ENCODE assay signal across 23 cellular contexts in genomic region chr2:195404650-195405049, GRCh38.
DNase-seq lines count a peak whose midpoint lies in the region; ATAC-seq and TF ChIP-seq lines count a peak whose summit lies in the region.
"Had no signal": no experiment of that assay in that cellular context is flagged by ENCODE, and none has a peak within 500 bp of the region (broad histone marks: within the 10 kb centered on the region; RNA-seq: fewer than 3 reads in every experiment).

No MANE protein-coding gene starts in this region.

- H3K9me3 Mint-ChIP-seq in activated CD4-positive, alpha-beta T cell treated with anti-CD3 and anti-CD28 coated beads for 36 hours (ENCODE audit: low read depth) = no peaks in the 10 kb centered on the region
- H3K9me3 Mint-ChIP-seq in CD4-positive, CD25-positive, alpha-beta regulatory T cell = no peaks in the 10 kb centered on the region
- H3K9me3 Mint-ChIP-seq: CD8-positive, alpha-beta memory T cell; memory B cell had no signal

- H3K27me3 Mint-ChIP-seq in activated CD4-positive, alpha-beta T cell treated with anti-CD3 and anti-CD28 coated beads for 36 hours = no peaks in the 10 kb centered on the region
- no peaks in the 10 kb centered on the region for H3K27me3 Mint-ChIP-seq in CD4-positive, CD25-positive, alpha-beta regulatory T cell
- H3K27me3 Mint-ChIP-seq: CD8-positive, alpha-beta memory T cell; memory B cell had no signal

- DNase-seq in activated CD4-positive, alpha-beta T cell treated with anti-CD3 and anti-CD28 coated beads for 36 hours = peak; percentile 22
- no peak for DNase-seq in activated CD4-positive, alpha-beta T cell treated with anti-CD3 and anti-CD28 coated beads, Interleukin-2, amount 50 U/mL, for 4 hours
- peak in 2 of 3 donors; percentile 12 to 35 for DNase-seq in CD4-positive, CD25-positive, alpha-beta regulatory T cell
- DNase-seq in fibroblast of pulmonary artery (ENCODE audit: low read depth) = peak; percentile 31
- DNase-seq in NCI-H526 (lab: John Stamatoyannopoulos, UW) = no peak
- no peak for DNase-seq in amygdala (lab: John Stamatoyannopoulos, UW)
- no peak for DNase-seq in T-helper 9 cell
- DNase-seq: activated CD4-positive, alpha-beta T cell treated with anti-CD3 and anti-CD28 coated beads for 48 hours; activated CD8-positive, alpha-beta memory T cell treated with anti-CD3 and anti-CD28 coated beads, Interleukin-2, amount 50 U/mL, for 4 hours; activated effector memory CD4-positive, alpha-beta T cell treated with Interleukin-2 at 50 U/mL for 16 hours; adrenal gland; HCEC 1CT; Kasumi-1; NCI-H1417; NCI-H69; OCI-M1; Right ventricle myocardium superior; stimulated activated CD4-positive, alpha-beta T cell treated with anti-CD3 and anti-CD28 coated beads, Interleukin-12 subunit alpha, Interleukin-12 subunit beta, amount 100 ng/mL, for 4 hours; stimulated activated CD8-positive, alpha-beta memory T cell treated with anti-CD3 and anti-CD28 coated beads, Interleukin-4, amount 100 ng/mL, for 48 hours had no signal

- ATAC-seq in activated CD4-positive, alpha-beta T cell treated with anti-CD3 and anti-CD28 coated beads for 36 hours = no peak
- ATAC-seq in CD4-positive, CD25-positive, alpha-beta regulatory T cell (ENCODE audit: low read depth in 2 of 2) = no peak

- H3K36me3 ChIP-seq in CD4-positive, CD25-positive, alpha-beta regulatory T cell (ENCODE audit: control insufficient read depth, insufficient read depth, low read length) = no peaks in the 10 kb centered on the region
- no peaks in the 10 kb centered on the region for H3K36me3 ChIP-seq in Loucy (ENCODE audit: insufficient read depth, low read length)
- H3K36me3 ChIP-seq: adrenal gland, vagina had no signal

- no peaks in the 10 kb centered on the region for H3K4me1 ChIP-seq in CD4-positive, CD25-positive, alpha-beta regulatory T cell (ENCODE audit: control insufficient read depth, insufficient read depth, low read length, poor library complexity, severe bottlenecking)
- peaks cover 28% of the 10 kb centered on the region for H3K4me1 ChIP-seq in Loucy (ENCODE audit: insufficient read depth, low read length, poor library complexity, severe bottlenecking)
- H3K4me1 ChIP-seq: adrenal gland, vagina had no signal

- H3K9me3 ChIP-seq in CD4-positive, CD25-positive, alpha-beta regulatory T cell (ENCODE audit: control insufficient read depth in 2 of 2, low read length in 2 of 2) = no peaks in the 10 kb centered on the region
- peaks cover 11% of the 10 kb centered on the region; the same call in 1 of the 2 replicates for H3K9me3 ChIP-seq in Loucy (ENCODE audit: insufficient read depth, low read depth, low read length)
- H3K9me3 ChIP-seq: adrenal gland, vagina had no signal

- no peaks in the 10 kb centered on the region for H3K79me2 ChIP-seq in Loucy (ENCODE audit: insufficient read depth, low read length)

- H3F3A ChIP-seq in Loucy (ENCODE audit: low read depth) = no peaks in the 10 kb centered on the region

- no peaks in the 10 kb centered on the region for H4K20me1 ChIP-seq in Loucy (ENCODE audit: insufficient read depth, low read length, poor library complexity, severe bottlenecking)

- intact Hi-C loops in activated CD4-positive, alpha-beta T cell treated with anti-CD3 and anti-CD28 coated beads for 36 hours (cut with DNase I, micrococcal nuclease) = loop anchor here (2.0 to 5.0 kb wide), 3 partner anchors 253 to 662 kb away; partner anchors contain the start of gene SLC39A10 (in 1 of the 2)

- H3K4me3 Mint-ChIP-seq in activated CD4-positive, alpha-beta T cell treated with anti-CD3 and anti-CD28 coated beads for 36 hours = no peak overlapping the region
- no peak overlapping the region for H3K4me3 Mint-ChIP-seq in CD4-positive, CD25-positive, alpha-beta regulatory T cell
- H3K4me3 Mint-ChIP-seq: CD8-positive, alpha-beta memory T cell; memory B cell had no signal

- no peak overlapping the region for H2AFZ ChIP-seq in Loucy (ENCODE audit: low read length)

- H3K9me2 ChIP-seq in Loucy (replicated peaks; ENCODE audit: low read depth, low read length) = no peaks in the 10 kb centered on the region

- no peak overlapping the region for H3K4me2 ChIP-seq in Loucy (ENCODE audit: low read depth, low read length, poor library complexity, severe bottlenecking)

- peaks cover 4% of the 10 kb centered on the region for H3K4me1 Mint-ChIP-seq in activated CD4-positive, alpha-beta T cell treated with anti-CD3 and anti-CD28 coated beads for 36 hours
- peaks cover 3 to 12% (median 5%) of the 10 kb centered on the region in 4 donors for H3K4me1 Mint-ChIP-seq in CD4-positive, CD25-positive, alpha-beta regulatory T cell
- H3K4me1 Mint-ChIP-seq: CD8-positive, alpha-beta memory T cell; memory B cell had no signal

- no peak overlapping the region for H3K27ac Mint-ChIP-seq in activated CD4-positive, alpha-beta T cell treated with anti-CD3 and anti-CD28 coated beads for 36 hours
- H3K27ac Mint-ChIP-seq in CD4-positive, CD25-positive, alpha-beta regulatory T cell = no peak overlapping the region
- H3K27ac Mint-ChIP-seq: memory B cell had no signal

- no peak overlapping the region for H3K27ac ChIP-seq in CD4-positive, CD25-positive, alpha-beta regulatory T cell (ENCODE audit: insufficient read depth, low read length, poor library complexity, severe bottlenecking)
- H3K27ac ChIP-seq: adrenal gland, vagina had no signal

- no peak overlapping the region for H3K4me3 ChIP-seq in CD4-positive, CD25-positive, alpha-beta regulatory T cell (ENCODE audit: low read depth, low read length)
- H3K4me3 ChIP-seq in Loucy (ENCODE audit: low read length, poor library complexity, severe bottlenecking) (no peak overlapping the region), fibroblast of pulmonary artery (replicated peaks; ENCODE audit: low read depth, low read length) (no peak overlapping the region)
- H3K4me3 ChIP-seq: adrenal gland, vagina had no signal

- POLR2A ChIA-PET in activated CD4-positive, alpha-beta T cell treated with anti-CD3 and anti-CD28 coated beads for 36 hours (lab: Charles Lee) = no interaction called here

- no peaks in the 10 kb centered on the region for H3K36me3 Mint-ChIP-seq in activated CD4-positive, alpha-beta T cell treated with anti-CD3 and anti-CD28 coated beads for 36 hours (ENCODE audit: low read depth)
- H3K36me3 Mint-ChIP-seq in CD4-positive, CD25-positive, alpha-beta regulatory T cell = no peaks in the 10 kb centered on the region
- H3K36me3 Mint-ChIP-seq: CD8-positive, alpha-beta memory T cell; memory B cell had no signal

- H3K27me3 ChIP-seq in CD4-positive, CD25-positive, alpha-beta regulatory T cell (ENCODE audit: control insufficient read depth, insufficient read depth, low read length) = no peaks in the 10 kb centered on the region
- no peaks in the 10 kb centered on the region for H3K27me3 ChIP-seq in Loucy (ENCODE audit: insufficient read depth, low read length, poor library complexity, severe bottlenecking)
- H3K27me3 ChIP-seq: adrenal gland, vagina had no signal

- CTCF ChIA-PET in activated CD4-positive, alpha-beta T cell treated with anti-CD3 and anti-CD28 coated beads for 36 hours (lab: Charles Lee) = no interaction called here

- H3K9ac ChIP-seq in Loucy (ENCODE audit: low read depth, low read length, poor library complexity, severe bottlenecking) = no peak overlapping the region

- TF ChIP-seq CTCF in Loucy (conservative IDR thresholded peaks at IDR 0.05; ENCODE audit: low read length) = peak; percentile 51
- TF ChIP-seq CTCF in fibroblast of pulmonary artery (IDR thresholded peaks at IDR 0.05; ENCODE audit: low read length, missing control alignments) = peak; percentile 12

Comparison
In these comparisons a context has a peak if more than half of its experiments do, and no peak if none do; other contexts are left out.
1. DNase-seq: peak in activated CD4-positive, alpha-beta T cell treated with anti-CD3 and anti-CD28 coated beads for 36 hours (single experiment), CD4-positive, CD25-positive, alpha-beta regulatory T cell (2 of 3) and fibroblast of pulmonary artery (single experiment); none in activated CD4-positive, alpha-beta T cell treated with anti-CD3 and anti-CD28 coated beads, Interleukin-2, amount 50 U/mL, for 4 hours (0 of 2), NCI-H526 (0 of 2), amygdala (0 of 56) and T-helper 9 cell (single experiment).